Comparison of ENCODE assay signal across 15 cellular contexts in the genomic region with DNA sequence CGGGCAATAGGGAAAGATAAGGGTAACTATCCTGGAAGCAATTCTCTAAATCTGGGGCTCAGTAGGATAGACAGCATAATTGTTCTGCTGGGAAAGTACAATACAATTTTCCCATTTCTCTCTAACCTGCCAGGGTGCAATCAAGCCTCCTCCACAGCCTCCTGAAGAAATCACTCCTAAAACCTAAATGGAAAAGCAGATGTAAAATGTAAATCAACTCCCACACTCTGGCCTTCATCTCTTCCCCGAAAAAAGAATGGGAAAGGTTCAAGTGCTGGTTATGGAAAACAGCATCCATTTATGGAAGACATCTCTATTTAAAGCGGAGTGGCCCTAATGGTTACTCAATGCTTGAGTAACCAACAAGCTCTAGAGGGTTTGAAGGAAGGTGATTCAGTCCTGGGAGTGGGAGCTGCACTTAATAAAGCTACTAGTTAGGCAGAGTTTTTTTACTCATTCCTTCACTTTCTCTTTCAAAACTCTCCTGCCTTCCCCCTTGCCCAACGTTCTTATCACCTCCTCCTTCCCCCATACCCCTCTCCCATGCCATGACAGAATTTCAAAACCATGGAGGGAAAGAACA. TPM values are rescaled to one million over a fixed set of nuclear protein-coding genes. Genes with fewer than 3 reads are reported as not detected.
DNase-seq lines count a peak whose midpoint lies in the region; ATAC-seq, FAIRE-seq and TF ChIP-seq lines count a peak whose summit lies in the region.
"Had no signal": no experiment of that assay in that cellular context is flagged by ENCODE, and none has a peak within 500 bp of the region (broad histone marks: within the 10 kb centered on the region; RNA-seq: fewer than 3 reads in every experiment).

No MANE protein-coding gene starts in this region.

- TF ChIP-seq CTCF in HepG2 (CRISPR knock-in tag; IDR thresholded peaks at IDR 0.05), result no peak
- TF ChIP-seq CTCF in right lobe of liver (IDR thresholded peaks at IDR 0.05), result no peak
- TF ChIP-seq CTCF in thyroid gland (IDR thresholded peaks at IDR 0.05), result no peak

- H3K9me3 ChIP-seq in HepG2 (ENCODE audit: low read length) (no peaks in the 10 kb centered on the region), right lobe of liver (no peaks in the 10 kb centered on the region), thyroid gland (no peaks in the 10 kb centered on the region)
- H3K9me3 ChIP-seq: stomach had no signal

- H3K9ac ChIP-seq in HepG2 (ENCODE audit: insufficient read depth, low read depth, low read length), result peak overlapping the region; percentile 1; the same call in 1 of the 2 replicates

- peaks cover 91% of the 10 kb centered on the region for H3K79me2 ChIP-seq in HepG2 (ENCODE audit: insufficient read depth, low read length)

- WGBS in HepG2 (ENCODE audit: low lambda C conversion rate), result 79% methylated on average over 4 of the region's 4 CpGs
- WGBS in right lobe of liver (ENCODE audit: insufficient coverage, low coverage, low lambda C conversion rate, missing lambda C conversion rate), result 63% methylated on average over 4 of the region's 4 CpGs
- 44 to 55% methylated on average over 4 of the region's 4 CpGs for WGBS in thyroid gland, 2 donors

- TF ChIP-seq RAD21 in HepG2 (CRISPR knock-in tag; IDR thresholded peaks at IDR 0.05), result no peak

- H2AFZ ChIP-seq in HepG2 (ENCODE audit: low read length), result no peak overlapping the region

- H3K27ac ChIP-seq in HepG2 (ENCODE audit: extremely low read length, insufficient read depth, low read length), result peak overlapping the region; percentile 45
- no peak overlapping the region for H3K27ac ChIP-seq in right lobe of liver
- H3K27ac ChIP-seq in thyroid gland, result peak overlapping the region; percentile 2 to 74 (median 53)

- H3K27me3 ChIP-seq in HepG2 (ENCODE audit: control insufficient read depth in 1 of 2, insufficient read depth in 2 of 2, low read length in 2 of 2), result no peaks in the 10 kb centered on the region; a peak in 1 of 5 replicates
- no peaks in the 10 kb centered on the region for H3K27me3 ChIP-seq in right lobe of liver
- H3K27me3 ChIP-seq in thyroid gland, result no peaks in the 10 kb centered on the region
- H3K27me3 ChIP-seq: stomach had no signal

- TF ChIP-seq POLR2A in HepG2 (IDR thresholded peaks at IDR 0.05; ENCODE audit: insufficient read depth in 1 of 2, low read depth in 2 of 2, low read length in 2 of 2), result peak in 1 of 2 experiments; percentile 0; a peak in 1 of 4 replicates
- TF ChIP-seq POLR2A in right lobe of liver (IDR thresholded peaks at IDR 0.05), result no peak
- no peak for TF ChIP-seq POLR2A in thyroid gland (IDR thresholded peaks at IDR 0.05)

- no peak for DNase-seq in HepG2 (ENCODE audit: low spot score)
- no peak for DNase-seq in right lobe of liver
- peak; percentile 97 for DNase-seq in amniotic epithelial cell (ENCODE audit: low read depth)
- peak; percentile 26 for DNase-seq in kidney glomerular epithelial cell (lab: John Stamatoyannopoulos, UW)
- DNase-seq in thyroid gland, result no peak
- DNase-seq in NK-92 (lab: John Stamatoyannopoulos, UW; ENCODE audit: unreplicated experiment), result no peak
- no peak for DNase-seq in posterior cingulate gyrus
- DNase-seq: activated naive CD4-positive, alpha-beta T cell treated with anti-CD3 and anti-CD28 coated beads, Interleukin-2, amount 10 ng/mL, durations not matched to agents 7 days and 5 days; GDM1; KG1; RPMI8226; stimulated activated CD4-positive, alpha-beta T cell treated with anti-CD3 and anti-CD28 coated beads, Interleukin-1b, Interleukin-23, amount 100 ng/mL, for 48 hours; stomach had no signal

- no peak for ATAC-seq in HepG2
- no peak for ATAC-seq in right lobe of liver
- no peak for ATAC-seq in HG03565 (IDR thresholded peaks at IDR 0.05; ENCODE audit: unreplicated experiment)
- ATAC-seq: WTC11 had no signal

- peak overlapping the region; percentile 92 for H3K4me2 ChIP-seq in HepG2 (ENCODE audit: low read depth, low read length)

- CTCF ChIA-PET in HepG2 (lab: Yijun Ruan, JAX; ENCODE audit: low intra/inter-chr PET ratio, low total read pairs), result no interaction called here

- H3K4me3 ChIP-seq in HepG2 (replicated peaks in 1 of 3; ENCODE audit: insufficient read depth in 1 of 3, low read depth in 2 of 3, low read length in 3 of 3), result no peak overlapping the region; a peak in 1 of 6 replicates
- no peak overlapping the region for H3K4me3 ChIP-seq in right lobe of liver
- H3K4me3 ChIP-seq in thyroid gland (replicated peaks in 1 of 3), result no peak overlapping the region
- H3K4me3 ChIP-seq: stomach had no signal

- in situ Hi-C loops in HepG2 (cut with HindIII; ENCODE audit: extremely low pct_ligation_motif_present, low pct_unique_long_range_greater_than_20kb), result no loop called here

- H3K4me1 ChIP-seq in HepG2 (ENCODE audit: insufficient read depth, low read length) (peaks cover 87% of the 10 kb centered on the region), right lobe of liver (peaks cover 0 to 12% (median 0%) of the 10 kb centered on the region in 4 donors), thyroid gland (peaks cover 18 to 33% of the 10 kb centered on the region in 2 donors)

- BruUV-seq in HepG2 (replicated peaks; lab: Mats Ljungman, UMichigan), result no TSS peak

- POLR2A ChIA-PET in HepG2 (lab: Yijun Ruan, JAX), result interaction anchor here (1.0 to 9.0 kb wide), 6 partner anchors 8 to 130 kb away, joined by 3 to 127 read pairs (median 14); no protein-coding TSS in a partner anchor

- TF ChIP-seq EP300 in HepG2 (IDR thresholded peaks at IDR 0.05; ENCODE audit: low read depth in 2 of 2, low read length in 2 of 2) (no peak), HepG2 (CRISPR knock-in tag; IDR thresholded peaks at IDR 0.05; ENCODE audit: borderline replicate concordance) (no peak)

- peaks cover 7 to 61% of the 10 kb centered on the region in 2 experiments for H3K36me3 ChIP-seq in HepG2 (replicated peaks in 1 of 2; ENCODE audit: control insufficient read depth in 1 of 2, insufficient read depth in 2 of 2, low read length in 2 of 2)
- peaks cover 0 to 5% (median 1%) of the 10 kb centered on the region in 4 donors for H3K36me3 ChIP-seq in right lobe of liver
- no peaks in the 10 kb centered on the region for H3K36me3 ChIP-seq in thyroid gland

- intact Hi-C loops in HepG2 (cut with micrococcal nuclease; ENCODE audit: unreplicated experiment) (no loop called here), right lobe of liver (cut with DNase I) (no loop called here), thyroid gland (cut with DNase I) (no loop called here), posterior cingulate gyrus (cut with DNase I) (no loop called here)

- FAIRE-seq in HepG2 (lab: Jason Lieb, UNC), result no peak

- H4K20me1 ChIP-seq in HepG2 (ENCODE audit: insufficient read depth, low read length), result no peaks in the 10 kb centered on the region

TF ChIP-seq in HepG2, 621 proteins besides CTCF, POLR2A, EP300 and RAD21 (continues in another document):
- TF ChIP-seq IRF2 (CRISPR knock-in tag; IDR thresholded peaks at IDR 0.05) (0 out of 2 replicates have a peak, but pooled peaks have one; percentile 11), DNMT3B (CRISPR knock-in tag; conservative IDR thresholded peaks at IDR 0.05) (no peak), FOSL2 (CRISPR knock-in tag; IDR thresholded peaks at IDR 0.05) (0 out of 2 replicates have a peak, but pooled peaks have one; percentile 11), POLR2G (IDR thresholded peaks at IDR 0.05; ENCODE audit: low read depth, low read length) (peak; percentile 38; the same call in 1 of the 2 replicates), NFKBIZ (CRISPR knock-in tag; IDR thresholded peaks at IDR 0.05) (no peak), RBFOX2 (IDR thresholded peaks at IDR 0.05; ENCODE audit: low read depth, low read length) (peak; percentile 68), ZNF232 (CRISPR knock-in tag; IDR thresholded peaks at IDR 0.05; ENCODE audit: borderline replicate concordance) (0 out of 2 replicates have a peak, but pooled peaks have one; percentile 63), KMT2B (CRISPR knock-in tag; IDR thresholded peaks at IDR 0.05) (0 out of 2 replicates have a peak, but pooled peaks have one; percentile 21)
- TF ChIP-seq, protein P1, sequence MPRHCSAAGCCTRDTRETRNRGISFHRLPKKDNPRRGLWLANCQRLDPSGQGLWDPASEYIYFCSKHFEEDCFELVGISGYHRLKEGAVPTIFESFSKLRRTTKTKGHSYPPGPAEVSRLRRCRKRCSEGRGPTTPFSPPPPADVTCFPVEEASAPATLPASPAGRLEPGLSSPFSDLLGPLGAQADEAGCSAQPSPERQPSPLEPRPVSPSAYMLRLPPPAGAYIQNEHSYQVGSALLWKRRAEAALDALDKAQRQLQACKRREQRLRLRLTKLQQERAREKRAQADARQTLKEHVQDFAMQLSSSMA (CRISPR knock-in tag; IDR thresholded peaks at IDR 0.05), result 0 out of 2 replicates have a peak, but pooled peaks have one; percentile 32
- TF ChIP-seq, protein P2, sequence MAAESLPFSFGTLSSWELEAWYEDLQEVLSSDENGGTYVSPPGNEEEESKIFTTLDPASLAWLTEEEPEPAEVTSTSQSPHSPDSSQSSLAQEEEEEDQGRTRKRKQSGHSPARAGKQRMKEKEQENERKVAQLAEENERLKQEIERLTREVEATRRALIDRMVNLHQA (CRISPR knock-in tag; IDR thresholded peaks at IDR 0.05), result no peak

RNA-seq across cellular contexts. Expression of gene MMD, which starts 5.1 kb away (rescaled TPM):
- 121 and 137 TPM in 2 replicates for total RNA-seq in HepG2 (2016; rRNA removed; fragmentation: Illumina TruSeq; extraction: Trizol)
- total RNA-seq in HepG2 (2016; cell fraction: cytosol; rRNA removed; fragmentation: Illumina TruSeq; extraction: Trizol; ENCODE audit: low read depth), result 99.7 and 114 TPM in 2 replicates
- total RNA-seq in HepG2 (2016; cell fraction: insoluble cytoplasmic fraction; rRNA removed; fragmentation: Illumina TruSeq; extraction: Trizol), result 116 and 133 TPM in 2 replicates
- total RNA-seq in HepG2 (2016; cell fraction: membrane; rRNA removed; fragmentation: Illumina TruSeq; extraction: Trizol), result 235 and 252 TPM in 2 replicates
- 88.1 and 105 TPM in 2 replicates for total RNA-seq in HepG2 (2016; cell fraction: nucleus; rRNA removed; fragmentation: Illumina TruSeq; extraction: Trizol)
- 183 and 225 TPM in 2 replicates for polyA plus RNA-seq in HepG2 (2011; rRNA removed)
- 146 and 162 TPM in 2 replicates for polyA plus RNA-seq in HepG2 (2011; cell fraction: cytosol; rRNA removed)
- 117 and 147 TPM in 2 replicates for polyA plus RNA-seq in HepG2 (2011; cell fraction: nucleus; rRNA removed)
- 189 and 194 TPM in 2 replicates for polyA plus RNA-seq in HepG2 (2012)
- polyA plus RNA-seq in HepG2 (2016; cell fraction: cytosol; fragmentation: Illumina TruSeq; extraction: Trizol; ENCODE audit: low read depth), result 146 and 160 TPM in 2 replicates
- polyA plus RNA-seq in HepG2 (2016; cell fraction: insoluble cytoplasmic fraction; fragmentation: Illumina TruSeq; extraction: Trizol; ENCODE audit: low read depth), result 156 and 164 TPM in 2 replicates
- 231 and 245 TPM in 2 replicates for polyA plus RNA-seq in HepG2 (2016; cell fraction: membrane; fragmentation: Illumina TruSeq; extraction: Trizol; ENCODE audit: low read depth)
- polyA plus RNA-seq in HepG2 (2016; cell fraction: nucleus; fragmentation: Illumina TruSeq; extraction: Trizol; ENCODE audit: insufficient read depth, low read depth), result 151 and 156 TPM in 2 replicates
- polyA minus RNA-seq in HepG2 (2011; rRNA and poly(A)+ RNA removed; ENCODE audit: low replicate concordance), result 4.3 and 244 TPM in 2 replicates
- 111 and 112 TPM in 2 replicates for polyA minus RNA-seq in HepG2 (2011; cell fraction: cytosol; rRNA and poly(A)+ RNA removed)
- 154 and 170 TPM in 2 replicates for polyA minus RNA-seq in HepG2 (2011; cell fraction: nucleus; rRNA and poly(A)+ RNA removed)
- total RNA-seq in right lobe of liver, result 10 to 100 TPM in 4 of 6 experiments, 1 to 10 TPM in 2; 2.8 to 17.2 (median 12.4) TPM
- total RNA-seq in thyroid gland, result 10 to 100 TPM in 3 of 4 donors, 1 to 10 TPM in 1; 8.9 to 21.9 (median 15.3) TPM

Comparison
In these comparisons a context has a peak if more than half of its experiments do, and no peak if none do; other contexts are left out.
1. H3K27ac ChIP-seq: peak in HepG2 (single experiment) and thyroid gland (3 of 3); none in right lobe of liver (0 of 3).
2. DNase-seq: peak in amniotic epithelial cell (single experiment) and kidney glomerular epithelial cell (single experiment); none in HepG2 (single experiment), right lobe of liver (0 of 3), thyroid gland (0 of 2), NK-92 (single experiment) and posterior cingulate gyrus (0 of 10).